In the genomic region with DNA sequence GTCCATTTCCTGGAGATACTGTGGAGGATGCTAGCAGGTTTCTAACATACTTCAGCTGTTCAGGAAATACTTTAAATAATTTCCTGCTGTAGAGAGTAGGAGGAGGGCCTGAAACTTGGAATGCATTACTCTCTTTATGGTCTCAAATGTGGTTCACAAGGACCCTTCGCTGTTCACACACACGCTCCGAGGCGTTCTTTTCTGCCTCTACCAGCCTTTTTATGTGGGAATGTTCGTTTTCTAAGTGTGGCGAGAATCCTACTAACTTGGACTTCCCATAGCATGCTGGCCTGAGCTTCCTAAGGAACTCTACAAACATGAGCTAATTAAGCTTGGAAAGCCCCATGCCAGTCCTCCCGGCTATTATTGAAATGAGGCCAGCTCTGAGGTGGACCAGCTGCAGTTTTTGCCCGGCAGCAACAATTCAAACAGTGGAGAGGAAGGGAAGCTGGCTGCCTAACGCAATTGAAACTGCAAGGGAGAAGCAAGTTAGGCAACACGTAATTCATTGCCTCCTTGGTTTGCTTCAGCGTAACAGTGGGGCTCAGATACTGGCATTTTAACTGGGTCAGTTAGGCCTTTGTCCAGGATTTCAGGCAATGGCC, we compare ENCODE assay signal across 10 cellular contexts. TPM values are rescaled to one million over a fixed set of nuclear protein-coding genes. Genes with fewer than 3 reads are reported as not detected.
A peak's percentile ranks its signal among the peaks of the same experiment; 100 is the strongest.
DNase-seq lines count a peak whose midpoint lies in the region; ATAC-seq and TF ChIP-seq lines count a peak whose summit lies in the region.
"Had no signal": no experiment of that assay in that cellular context is flagged by ENCODE, and none has a peak within 500 bp of the region (broad histone marks: within the 10 kb centered on the region; RNA-seq: fewer than 3 reads in every experiment).

No MANE protein-coding gene starts in this region.

- in situ Hi-C loops in GM13976 (cut with MboI; ENCODE audit: low sequenced_read_pairs, unreplicated experiment), result no loop called here

- CTCF ChIA-PET in AG04449 (lab: Yijun Ruan, JAX), result interaction anchor here (1.6 to 2.2 kb wide), 2 partner anchors 146 to 151 kb away, joined by 7 read pairs; no protein-coding TSS in a partner anchor

- peak overlapping the region; percentile 36 for H3K4me3 ChIP-seq in AG04449 (ENCODE audit: low read depth, low read length)

- no peak for DNase-seq in AG04449 (ENCODE audit: low read depth, low spot score)
- peak; percentile 16 for DNase-seq in NCI-H2196 treated with DMSO at 0.1 percent for 48 hours (lab: John Stamatoyannopoulos, UW; ENCODE audit: unreplicated experiment)
- DNase-seq in epidermal melanocyte (ENCODE audit: insufficient read length, low spot score), result peak; percentile 80
- DNase-seq in myocyte (ENCODE audit: low read depth), result peak; percentile 76
- DNase-seq in inferior parietal cortex (ENCODE audit: extremely low spot score), result no peak
- no peak for DNase-seq in cerebellar nuclear complex (lab: John Stamatoyannopoulos, UW)
- DNase-seq in GM13976 (ENCODE audit: low spot score), result no peak
- DNase-seq: activated naive CD4-positive, alpha-beta T cell treated with Interleukin-2 at 50 U/mL for 16 hours; CD4-positive, alpha-beta memory T cell had no signal

- TF ChIP-seq CTCF in AG04449 (IDR thresholded peaks at IDR 0.05; ENCODE audit: insufficient read depth, low read length, missing control alignments) (no peak), GM13976 (IDR thresholded peaks at IDR 0.05; ENCODE audit: borderline replicate concordance, control extremely low read depth, extremely low read depth, insufficient read depth, missing control alignments) (no peak)

- POLR2A ChIA-PET in AG04449 (lab: Yijun Ruan, JAX), result interaction anchor here (1.6 kb wide), 1 partner anchor 19 kb away, joined by 5 read pairs; the partner anchor contains the start of gene KPNA2

- no peak for ATAC-seq in HG02763 (IDR thresholded peaks at IDR 0.05; ENCODE audit: unreplicated experiment)

RNA-seq across cellular contexts. Expression of gene KPNA2, which starts 18.9 kb away (rescaled TPM):
- total RNA-seq in myocyte, result 66.8 and 70.6 TPM in 2 replicates
- polyA plus RNA-seq in myocyte (2012), result 85.8 TPM

RNA-seq across cellular contexts. Expression of gene C17orf58, which starts 58.1 kb away (rescaled TPM):
- 8.2 and 9.4 TPM in 2 replicates for total RNA-seq in myocyte
- 7.7 TPM for polyA plus RNA-seq in myocyte (2012)

Comparison
In these comparisons a context has a peak if more than half of its experiments do, and no peak if none do; other contexts are left out.
1. DNase-seq: peak in NCI-H2196 treated with DMSO at 0.1 percent for 48 hours (single experiment), epidermal melanocyte (single experiment) and myocyte (single experiment); none in AG04449 (single experiment), inferior parietal cortex (single experiment), cerebellar nuclear complex (0 of 2) and GM13976 (single experiment).